In the genomic region with DNA sequence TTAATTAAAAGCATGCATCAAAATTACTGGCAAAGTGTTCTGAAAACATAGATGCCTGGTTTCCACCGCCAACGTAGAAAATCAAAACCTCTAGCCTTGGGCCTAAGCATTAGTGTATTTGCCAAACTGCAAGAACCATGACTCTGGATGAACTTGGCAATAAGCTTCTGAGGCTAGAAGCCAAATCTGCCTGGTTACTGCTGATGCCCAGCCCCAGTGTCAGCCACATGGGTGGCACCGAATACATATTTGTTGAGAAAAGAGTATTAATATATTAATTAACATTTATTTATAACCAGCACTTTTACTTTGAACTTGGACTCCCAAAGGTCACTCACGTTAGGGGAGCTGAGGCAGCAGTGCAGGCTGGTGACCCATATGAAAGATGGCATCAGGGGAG, we compare ENCODE assay signal across 20 cellular contexts.
"Had no signal": no experiment of that assay in that cellular context is flagged by ENCODE, and none has a peak within 500 bp of the region (broad histone marks: within the 10 kb centered on the region; RNA-seq: fewer than 3 reads in every experiment).

No MANE protein-coding gene starts in this region.

- H3K9me3 ChIP-seq: MG63 had no signal

- H3K4me3 Mint-ChIP-seq: T-cell had no signal

- H3K27me3 ChIP-seq: MG63 had no signal

- H3K4me1 Mint-ChIP-seq: T-cell had no signal

- H3K36me3 ChIP-seq: MG63 had no signal

- H3K4me3 ChIP-seq: MG63 had no signal

- H3K9ac ChIP-seq: KMS-11 had no signal

- H3K27ac Mint-ChIP-seq: T-cell had no signal

- H3K36me3 Mint-ChIP-seq: T-cell had no signal

- H3K9me3 Mint-ChIP-seq: T-cell had no signal

- DNase-seq: IMR-90; MG63; NCI-H1092; NCI-H1417 treated with DMSO at 0.1 percent for 48 hours; NCI-H146; NCI-H1694 treated with DMSO at 0.1 percent for 48 hours; NCI-H1930; NCI-H2081; NCI-H2107; NCI-H2227 treated with DMSO at 0.1 percent for 48 hours; NCI-H526 treated with DMSO at 0.1 percent for 48 hours; NCI-H748 treated with DMSO at 0.1 percent for 48 hours; NK-92 treated with Interleukin-12 subunit alpha and Interleukin-12 subunit beta, amount 100 ng/mL, for 24 hours; PC-3; SHP77; SW 1271; T-cell had no signal

- ATAC-seq: Panc1, PC-3, T-cell had no signal

- H3K27ac ChIP-seq: KMS-11, RWPE1 had no signal

- H3K4me2 ChIP-seq: KMS-11 had no signal
